In genomic region chr10:103795634-103796265, GRCh38 we compare ENCODE assay signal across 13 cellular contexts.
"Had no signal": no experiment of that assay in that cellular context is flagged by ENCODE, and none has a peak within 500 bp of the region (broad histone marks: within the 10 kb centered on the region; RNA-seq: fewer than 3 reads in every experiment).

No MANE protein-coding gene starts in this region.

- H3K36me3 ChIP-seq: thyroid gland, WERI-Rb-1 had no signal

- H3K4me3 ChIP-seq: lung, smooth muscle cell, thyroid gland, vagina had no signal

- H3K27ac ChIP-seq: thyroid gland, vagina, WERI-Rb-1 had no signal

- H3K9me3 ChIP-seq: thyroid gland, vagina had no signal

- ATAC-seq: activated T-helper 17 cell treated with anti-CD3 and anti-CD28 coated beads, Interleukin-2, amount 50 U/mL, for 72 hours had no signal

- H3K36me3 Mint-ChIP-seq: naive B cell had no signal

- H3K9me3 Mint-ChIP-seq: activated naive CD4-positive, alpha-beta T cell treated with anti-CD3 and anti-CD28 coated beads for 36 hours; activated T-helper 17 cell treated with anti-CD3 and anti-CD28 coated beads, Interleukin-2, amount 50 U/mL, for 72 hours; naive B cell had no signal

- H3K4me3 Mint-ChIP-seq: activated naive CD4-positive, alpha-beta T cell treated with anti-CD3 and anti-CD28 coated beads for 36 hours; activated T-helper 17 cell treated with anti-CD3 and anti-CD28 coated beads, Interleukin-2, amount 50 U/mL, for 72 hours; naive B cell had no signal

- H3K27me3 ChIP-seq: thyroid gland, vagina had no signal

- H3K27ac Mint-ChIP-seq: activated naive CD4-positive, alpha-beta T cell treated with anti-CD3 and anti-CD28 coated beads for 36 hours; activated T-helper 17 cell treated with anti-CD3 and anti-CD28 coated beads, Interleukin-2, amount 50 U/mL, for 72 hours; naive B cell had no signal

- H3K27me3 Mint-ChIP-seq: activated T-helper 17 cell treated with anti-CD3 and anti-CD28 coated beads, Interleukin-2, amount 50 U/mL, for 72 hours; naive B cell had no signal

- DNase-seq: activated CD4-positive, alpha-beta T cell treated with anti-CD3 and anti-CD28 coated beads for 4 hours; activated naive CD4-positive, alpha-beta T cell treated with anti-CD3 and anti-CD28 coated beads for 36 hours; hypothalamus; kidney glomerular epithelial cell; midbrain; naive B cell; T-helper 9 cell; thyroid gland; WERI-Rb-1 had no signal
